In genomic region chr22:18156878-18157713, GRCh38 we compare ENCODE assay signal across 8 cellular contexts. TPM values are rescaled to one million over a fixed set of nuclear protein-coding genes. Genes with fewer than 3 reads are reported as not detected.
A peak's percentile ranks its signal among the peaks of the same experiment; 100 is the strongest.
DNase-seq lines count a peak whose midpoint lies in the region; ATAC-seq and TF ChIP-seq lines count a peak whose summit lies in the region.

No MANE protein-coding gene starts in this region.

- no peaks in the 10 kb centered on the region for H3K9me3 ChIP-seq in right atrium auricular region

- H3K4me1 ChIP-seq in right atrium auricular region: peaks cover 0 to 14% of the 10 kb centered on the region in 2 donors

- CTCF ChIA-PET in RWPE1 (lab: Yijun Ruan, JAX): interaction anchor here (0.7 kb wide), 1 partner anchor 860 kb away, joined by 3 read pairs; no protein-coding TSS in a partner anchor

- DNase-seq in DMS153 (lab: John Stamatoyannopoulos, UW) (peak; percentile 23), RWPE1 (ENCODE audit: low spot score) (peak; percentile 55), anterior cingulate cortex (lab: John Stamatoyannopoulos, UW) (peak in 53 of 58 donors; percentile 7 to 76 (median 34)), right atrium auricular region (ENCODE audit: low spot score) (peak; percentile 84), retinal pigment epithelial cell (ENCODE audit: low read depth) (peak; percentile 80), NK-92 (lab: John Stamatoyannopoulos, UW; ENCODE audit: unreplicated experiment) (no peak)

- TF ChIP-seq EP300 in Ishikawa (IDR thresholded peaks at IDR 0.05; ENCODE audit: borderline replicate concordance): no peak

- POLR2A ChIA-PET in RWPE1 (lab: Yijun Ruan, JAX; ENCODE audit: low non-redundant PET): interaction anchor here (0.5 kb wide), 1 partner anchor 1021 kb away, joined by 9 read pairs; the partner anchor contains the start of gene SLC25A1

- no peak for ATAC-seq in HG03457 (IDR thresholded peaks at IDR 0.05; ENCODE audit: unreplicated experiment)

- H3K27ac ChIP-seq in RWPE1 (no peak overlapping the region), right atrium auricular region (peak overlapping the region in 1 of 2 donors; percentile 46)

- no peaks in the 10 kb centered on the region for H3K36me3 ChIP-seq in right atrium auricular region

- no peak overlapping the region for H3K4me3 ChIP-seq in right atrium auricular region
- no peak overlapping the region for H3K4me3 ChIP-seq in retinal pigment epithelial cell (ENCODE audit: low read length)

- peak; percentile 83 for TF ChIP-seq RAD21 in Ishikawa (IDR thresholded peaks at IDR 0.05; ENCODE audit: low read depth)

- TF ChIP-seq CTCF in RWPE1 (conservative IDR thresholded peaks at IDR 0.05; ENCODE audit: low read depth) (peak; percentile 79), right atrium auricular region (IDR thresholded peaks at IDR 0.05) (peak; percentile 61 to 83), retinal pigment epithelial cell (conservative IDR thresholded peaks at IDR 0.05; ENCODE audit: low read depth, low read length) (peak; percentile 94)

- no peaks in the 10 kb centered on the region for H3K27me3 ChIP-seq in right atrium auricular region

TF ChIP-seq in Ishikawa, 13 proteins besides CTCF, POLR2A, EP300 and RAD21:
- TF ChIP-seq USF1 (IDR thresholded peaks at IDR 0.05) (no peak), TAF1 (IDR thresholded peaks at IDR 0.05; ENCODE audit: low read depth) (no peak), CEBPB (IDR thresholded peaks at IDR 0.05) (no peak), TCF12 (IDR thresholded peaks at IDR 0.05; ENCODE audit: low read depth) (no peak), FOXM1 (IDR thresholded peaks at IDR 0.05; ENCODE audit: borderline replicate concordance, low read depth) (no peak), TEAD4 (IDR thresholded peaks at IDR 0.05) (no peak), CREB1 (IDR thresholded peaks at IDR 0.05; ENCODE audit: low read depth) (no peak), EGR1 (IDR thresholded peaks at IDR 0.05) (no peak), NFIC (IDR thresholded peaks at IDR 0.05) (no peak), MAX (IDR thresholded peaks at IDR 0.05) (no peak), YY1 (IDR thresholded peaks at IDR 0.05; ENCODE audit: low read depth) (no peak), REST (IDR thresholded peaks at IDR 0.05; ENCODE audit: low read depth) (no peak), ZBTB7A (IDR thresholded peaks at IDR 0.05; ENCODE audit: low read depth) (no peak)

RNA-seq across cellular contexts. Expression of gene USP18, which starts 7.1 kb away (rescaled TPM):
- 1 to 10 TPM; 2.2 to 3.6 TPM for total RNA-seq in right atrium auricular region

RNA-seq across cellular contexts. Expression of gene TUBA8, which starts 46.5 kb away (rescaled TPM):
- 10 to 100 TPM; 67.1 to 97.3 TPM for total RNA-seq in right atrium auricular region
